ENCODE assay signal across 16 cellular contexts in the genomic region with DNA sequence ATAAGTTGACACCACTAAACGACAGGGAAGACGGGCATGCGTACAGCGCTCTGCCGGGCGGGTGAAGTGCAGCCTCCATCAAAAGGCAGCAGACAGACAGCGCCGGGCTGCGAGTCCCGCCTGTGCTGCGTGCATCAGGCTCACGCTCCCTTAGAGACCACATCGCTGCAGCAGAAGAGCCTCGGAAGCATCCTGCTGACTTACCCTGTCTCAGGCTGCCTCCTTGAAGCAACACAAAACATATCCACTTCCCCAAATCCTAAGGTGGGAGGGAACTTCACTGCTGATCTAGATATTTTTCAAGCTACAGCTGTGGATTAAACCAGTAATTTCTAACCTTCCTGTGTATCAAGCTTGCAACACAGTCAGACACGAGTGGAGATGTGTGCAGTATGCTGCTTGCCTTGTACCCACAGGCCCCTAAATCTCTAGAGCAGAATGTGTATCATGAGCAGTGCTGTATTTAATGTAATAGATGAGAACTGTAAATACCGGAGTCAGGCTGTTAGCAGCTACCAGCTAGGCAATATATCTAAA. TPM values are rescaled to one million over a fixed set of nuclear protein-coding genes. Genes with fewer than 3 reads are reported as not detected.
A peak's percentile ranks its signal among the peaks of the same experiment; 100 is the strongest.
DNase-seq lines count a peak whose midpoint lies in the region; ATAC-seq and TF ChIP-seq lines count a peak whose summit lies in the region.
"Had no signal": no experiment of that assay in that cellular context is flagged by ENCODE, and none has a peak within 500 bp of the region (broad histone marks: within the 10 kb centered on the region; RNA-seq: fewer than 3 reads in every experiment).

No MANE protein-coding gene starts in this region.

- no peak overlapping the region for H3K27ac ChIP-seq in left ventricle myocardium inferior (replicated peaks)
- H3K27ac ChIP-seq: esophagus muscularis mucosa had no signal

- intact Hi-C loops in head of caudate nucleus (cut with DNase I): no loop called here
- intact Hi-C loops in left ventricle myocardium inferior (cut with micrococcal nuclease): no loop called here

- no peak for ATAC-seq in omental fat pad (ENCODE audit: low FRiP score)
- ATAC-seq: stimulated activated effector memory CD8-positive, alpha-beta T cell treated with anti-CD3 and anti-CD28 coated beads, Interleukin-12 subunit alpha, Interleukin-12 subunit beta, amount 100 ng/mL, for 72 hours had no signal

- no peak overlapping the region for H3K27ac Mint-ChIP-seq in osteocyte (ENCODE audit: unreplicated experiment)
- H3K27ac Mint-ChIP-seq: stimulated activated effector memory CD8-positive, alpha-beta T cell treated with anti-CD3 and anti-CD28 coated beads, Interleukin-12 subunit alpha, Interleukin-12 subunit beta, amount 100 ng/mL, for 72 hours had no signal

- in situ Hi-C loops in KBM-7 (cut with MboI; ENCODE audit: low pct_unique_long_range_greater_than_20kb, low sequenced_read_pairs): no loop called here

- H3K4me3 ChIP-seq in left ventricle myocardium inferior: no peak overlapping the region
- H3K4me3 ChIP-seq: esophagus muscularis mucosa had no signal

- H3K27me3 ChIP-seq in left ventricle myocardium inferior (ENCODE audit: low read depth): peaks cover 54% of the 10 kb centered on the region

- no peak overlapping the region for H3K4me3 Mint-ChIP-seq in osteocyte (ENCODE audit: unreplicated experiment)
- H3K4me3 Mint-ChIP-seq: stimulated activated effector memory CD8-positive, alpha-beta T cell treated with anti-CD3 and anti-CD28 coated beads, Interleukin-12 subunit alpha, Interleukin-12 subunit beta, amount 100 ng/mL, for 72 hours had no signal

- no peaks in the 10 kb centered on the region for H3K4me1 ChIP-seq in left ventricle myocardium inferior
- H3K4me1 ChIP-seq: esophagus muscularis mucosa had no signal

- no peak for TF ChIP-seq CTCF in osteocyte (IDR thresholded peaks at IDR 0.05)
- TF ChIP-seq CTCF in left ventricle myocardium inferior (IDR thresholded peaks at IDR 0.05; ENCODE audit: borderline replicate concordance): no peak
- no peak for TF ChIP-seq CTCF in omental fat pad (IDR thresholded peaks at IDR 0.05)

- no peaks in the 10 kb centered on the region for H3K9me3 ChIP-seq in left ventricle myocardium inferior (replicated peaks)
- H3K9me3 ChIP-seq: esophagus muscularis mucosa had no signal

- no peaks in the 10 kb centered on the region for H3K36me3 ChIP-seq in left ventricle myocardium inferior
- H3K36me3 ChIP-seq: esophagus muscularis mucosa had no signal

- DNase-seq in DMS79 (lab: John Stamatoyannopoulos, UW): peak; percentile 44
- DNase-seq in NCI-H2029 treated with DMSO at 0.1 percent for 48 hours (lab: John Stamatoyannopoulos, UW): peak; percentile 43
- peak; percentile 86 for DNase-seq in NCI-H748 treated with DMSO at 0.1 percent for 48 hours (lab: John Stamatoyannopoulos, UW)
- peak; percentile 27 to 87 (median 71) for DNase-seq in head of caudate nucleus
- DNase-seq in KBM-7: no peak
- DNase-seq in osteocyte (ENCODE audit: extremely low spot score, unreplicated experiment): no peak
- no peak for DNase-seq in left ventricle myocardium inferior
- DNase-seq in omental fat pad (ENCODE audit: low spot score): no peak
- DNase-seq: activated CD4-positive, alpha-beta T cell treated with anti-CD3 and anti-CD28 coated beads, Interleukin-2, amount 50 U/mL, for 4 hours; activated effector memory CD4-positive, alpha-beta T cell treated with anti-CD3 and anti-CD28 coated beads, Interleukin-2, amount 50 U/mL, for 16 hours; central memory CD4-positive, alpha-beta T cell; stimulated activated CD4-positive, alpha-beta T cell treated with anti-CD3 and anti-CD28 coated beads, Interleukin-2, amount 100 ng/mL, for 24 hours had no signal

- H3K36me3 Mint-ChIP-seq in osteocyte (ENCODE audit: unreplicated experiment): no peaks in the 10 kb centered on the region
- H3K36me3 Mint-ChIP-seq: stimulated activated effector memory CD8-positive, alpha-beta T cell treated with anti-CD3 and anti-CD28 coated beads, Interleukin-12 subunit alpha, Interleukin-12 subunit beta, amount 100 ng/mL, for 72 hours had no signal

- peaks cover 5% of the 10 kb centered on the region for H3K27me3 Mint-ChIP-seq in osteocyte (ENCODE audit: unreplicated experiment)

- no peaks in the 10 kb centered on the region for H3K4me1 Mint-ChIP-seq in osteocyte (ENCODE audit: unreplicated experiment)
- H3K4me1 Mint-ChIP-seq: stimulated activated effector memory CD8-positive, alpha-beta T cell treated with anti-CD3 and anti-CD28 coated beads, Interleukin-12 subunit alpha, Interleukin-12 subunit beta, amount 100 ng/mL, for 72 hours had no signal

- H3K9me3 Mint-ChIP-seq in osteocyte (ENCODE audit: unreplicated experiment): no peaks in the 10 kb centered on the region

RNA-seq across cellular contexts. Expression of a gene that starts 6.4 kb away (rescaled TPM):
- total RNA-seq in osteocyte (not detected in 2 replicates), left ventricle myocardium inferior (not detected), omental fat pad (not detected)
- total RNA-seq: Daoy, renal cortical epithelial cell had no signal

Comparison
In these comparisons a context has a peak if more than half of its experiments do, and no peak if none do; other contexts are left out.
1. DNase-seq: peak in DMS79 (single experiment), NCI-H2029 treated with DMSO at 0.1 percent for 48 hours (single experiment), NCI-H748 treated with DMSO at 0.1 percent for 48 hours (single experiment) and head of caudate nucleus (42 of 42); none in KBM-7 (single experiment), osteocyte (single experiment), left ventricle myocardium inferior (single experiment) and omental fat pad (single experiment).